In the genomic region with DNA sequence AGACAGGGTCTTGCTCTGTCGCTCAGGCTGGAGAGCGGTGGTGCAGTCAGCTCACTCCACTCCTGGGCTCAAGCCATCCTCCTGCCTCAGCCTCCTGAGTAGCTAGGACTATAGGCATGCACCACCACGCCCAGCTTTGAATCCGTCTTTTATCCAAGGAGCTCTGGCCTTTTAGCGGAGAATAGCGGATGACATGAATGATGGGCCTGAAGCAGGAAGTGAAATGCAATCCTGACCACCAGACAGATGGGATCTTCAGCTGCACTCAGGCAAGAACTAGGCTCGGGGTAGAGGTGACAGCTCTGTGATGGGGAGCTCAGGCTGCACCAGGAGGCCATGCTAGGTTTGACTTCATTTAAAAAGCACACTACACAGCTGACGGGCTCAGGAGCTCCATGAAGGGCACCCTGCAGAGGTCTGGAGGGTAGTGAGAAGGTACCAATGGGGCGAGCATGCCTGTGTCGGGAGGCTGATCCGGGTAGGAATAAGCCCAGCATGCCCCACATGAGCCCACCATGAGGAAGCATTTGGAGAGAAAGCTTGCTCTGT, we compare ENCODE assay signal across 13 cellular contexts. TPM values are rescaled to one million over a fixed set of nuclear protein-coding genes. Genes with fewer than 3 reads are reported as not detected.
DNase-seq lines count a peak whose midpoint lies in the region; ATAC-seq and TF ChIP-seq lines count a peak whose summit lies in the region.
"Had no signal": no experiment of that assay in that cellular context is flagged by ENCODE, and none has a peak within 500 bp of the region (broad histone marks: within the 10 kb centered on the region; RNA-seq: fewer than 3 reads in every experiment).

No MANE protein-coding gene starts in this region.

- H3K27me3 ChIP-seq in SK-N-SH (ENCODE audit: insufficient read depth) (no peaks in the 10 kb centered on the region), liver (ENCODE audit: control insufficient read depth in 4 of 4, insufficient read depth in 4 of 4, low read length in 3 of 4) (no peaks in the 10 kb centered on the region)
- H3K27me3 ChIP-seq: BLaER1 had no signal

- H3K36me3 ChIP-seq in SK-N-SH (replicated peaks in 1 of 2; ENCODE audit: control insufficient read depth in 1 of 2, insufficient read depth in 2 of 2, low read length in 1 of 2) (peaks cover 6 to 42% of the 10 kb centered on the region in 2 experiments), liver (ENCODE audit: control insufficient read depth in 4 of 4, insufficient read depth in 3 of 4, low read depth in 1 of 4, low read length in 3 of 4) (peaks cover 6 to 12% (median 9%) of the 10 kb centered on the region in 4 donors)

- H4K20me1 ChIP-seq in SK-N-SH (ENCODE audit: insufficient read depth) = no peaks in the 10 kb centered on the region

- no peak for TF ChIP-seq EP300 in SK-N-SH (IDR thresholded peaks at IDR 0.05; ENCODE audit: borderline replicate concordance in 1 of 2, low read depth in 1 of 2, low read length in 1 of 2)

- no peaks in the 10 kb centered on the region for H3K27me3 Mint-ChIP-seq in T-helper 17 cell
- no peaks in the 10 kb centered on the region for H3K27me3 Mint-ChIP-seq in stimulated activated memory B cell treated with anti-CD40 and anti-IgM and Interleukin-4, amounts not matched to agents 10 μg/mL and 1 μg/mL and 100 μg/mL, for 72 hours

- H3K4me1 Mint-ChIP-seq in T-helper 17 cell = peaks cover 36% of the 10 kb centered on the region
- H3K4me1 Mint-ChIP-seq in stimulated activated memory B cell treated with anti-CD40 and anti-IgM and Interleukin-4, amounts not matched to agents 10 μg/mL and 1 μg/mL and 100 μg/mL, for 72 hours = peaks cover 10% of the 10 kb centered on the region
- H3K4me1 Mint-ChIP-seq: GM23338 had no signal

- H3K36me3 Mint-ChIP-seq in T-helper 17 cell (ENCODE audit: low read depth) = peaks cover 4% of the 10 kb centered on the region
- H3K36me3 Mint-ChIP-seq in stimulated activated memory B cell treated with anti-CD40 and anti-IgM and Interleukin-4, amounts not matched to agents 10 μg/mL and 1 μg/mL and 100 μg/mL, for 72 hours = peaks cover 62% of the 10 kb centered on the region

- H3K4me3 Mint-ChIP-seq in T-helper 17 cell = peak overlapping the region; percentile 39
- H3K4me3 Mint-ChIP-seq in stimulated activated memory B cell treated with anti-CD40 and anti-IgM and Interleukin-4, amounts not matched to agents 10 μg/mL and 1 μg/mL and 100 μg/mL, for 72 hours = no peak overlapping the region
- H3K4me3 Mint-ChIP-seq: GM23338 had no signal

- no peak for TF ChIP-seq RAD21 in SK-N-SH (IDR thresholded peaks at IDR 0.05; ENCODE audit: low read length)
- no peak for TF ChIP-seq RAD21 in liver (IDR thresholded peaks at IDR 0.05)

- peak overlapping the region; percentile 82 for H3K27ac Mint-ChIP-seq in T-helper 17 cell
- peak overlapping the region; percentile 28 for H3K27ac Mint-ChIP-seq in stimulated activated memory B cell treated with anti-CD40 and anti-IgM and Interleukin-4, amounts not matched to agents 10 μg/mL and 1 μg/mL and 100 μg/mL, for 72 hours
- H3K27ac Mint-ChIP-seq: GM23338 had no signal

- CTCF ChIA-PET in SK-N-SH (lab: Yijun Ruan, JAX) = interaction anchor here (0.9 kb wide), 1 partner anchor 10 kb away, joined by 3 read pairs; no protein-coding TSS in a partner anchor

- 100% methylated on average over 11 of the region's 11 CpGs for WGBS in SK-N-SH (ENCODE audit: low lambda C conversion rate)
- WGBS in liver = 96% methylated on average over 11 of the region's 11 CpGs

- H3K4me2 ChIP-seq in SK-N-SH = no peak overlapping the region
- H3K4me2 ChIP-seq: BLaER1, GM23338 had no signal

- POLR2A ChIA-PET in SK-N-SH (lab: Yijun Ruan, JAX) = no interaction called here

- no peaks in the 10 kb centered on the region for H3K79me2 ChIP-seq in SK-N-SH (ENCODE audit: insufficient read depth)

- peaks cover 2% of the 10 kb centered on the region for H3F3A ChIP-seq in SK-N-SH (replicated peaks; ENCODE audit: insufficient read depth)

- no peaks in the 10 kb centered on the region for H3K9me3 Mint-ChIP-seq in stimulated activated memory B cell treated with anti-CD40 and anti-IgM and Interleukin-4, amounts not matched to agents 10 μg/mL and 1 μg/mL and 100 μg/mL, for 72 hours
- H3K9me3 Mint-ChIP-seq: GM23338 had no signal

- no peaks in the 10 kb centered on the region for H3K9me2 ChIP-seq in SK-N-SH

- ATAC-seq in SK-N-SH treated with all-trans-retinoic acid at 6 μM for 48 hours (no peak), T-helper 17 cell (no peak)
- no peak for ATAC-seq in stimulated activated memory B cell treated with anti-CD40 and anti-IgM and Interleukin-4, amounts not matched to agents 10 μg/mL and 1 μg/mL and 100 μg/mL, for 72 hours
- ATAC-seq: GM23338 had no signal

- H3K9me3 ChIP-seq in SK-N-SH (no peaks in the 10 kb centered on the region), T-helper 17 cell (ENCODE audit: control insufficient read depth, low read length, poor library complexity, severe bottlenecking) (no peaks in the 10 kb centered on the region), liver (ENCODE audit: control insufficient read depth in 4 of 4, low read length in 3 of 4) (no peaks in the 10 kb centered on the region)
- H3K9me3 ChIP-seq: BLaER1 had no signal

- DNase-seq in SK-N-SH (no peak), T-helper 17 cell (no peak), iPS-NIHi7 (ENCODE audit: extremely low spot score) (no peak), ureter (ENCODE audit: low spot score) (no peak)
- no peak for DNase-seq in stimulated activated naive CD4-positive, alpha-beta T cell treated with Interleukin-2 at 50 U/mL for 16 hours (lab: John Stamatoyannopoulos, UW)
- DNase-seq: NCI-H1048, SHP77 had no signal

- H2AFZ ChIP-seq in SK-N-SH (ENCODE audit: low read depth) = no peak overlapping the region
- H2AFZ ChIP-seq: GM23338 had no signal

- H3K9ac ChIP-seq in SK-N-SH = no peak overlapping the region
- no peak overlapping the region for H3K9ac ChIP-seq in liver (ENCODE audit: low read depth in 1 of 2, low read length in 2 of 2)
- H3K9ac ChIP-seq: BLaER1 had no signal

- no peak for TF ChIP-seq CTCF in SK-N-SH (IDR thresholded peaks at IDR 0.05)
- TF ChIP-seq CTCF in liver (IDR thresholded peaks at IDR 0.05; ENCODE audit: low read depth, low read length, missing input control) = no peak

- H3K27ac ChIP-seq in SK-N-SH (ENCODE audit: low read depth in 2 of 2, low read length in 1 of 2) = no peak overlapping the region
- peak overlapping the region; percentile 85 to 87 for H3K27ac ChIP-seq in liver (ENCODE audit: low read depth in 1 of 2, low read length in 2 of 2)
- H3K27ac ChIP-seq: 22Rv1, BLaER1 had no signal

- H3K4me3 ChIP-seq in SK-N-SH (ENCODE audit: low read depth in 2 of 2, low read length in 1 of 2) (no peak overlapping the region), liver (ENCODE audit: low read depth in 1 of 3, low read length in 3 of 3) (no peak overlapping the region)
- H3K4me3 ChIP-seq: BLaER1, GM23338 had no signal

- H3K4me1 ChIP-seq in SK-N-SH (ENCODE audit: control insufficient read depth in 1 of 2, insufficient read depth in 2 of 2, low read depth in 1 of 2, low read length in 1 of 2) = no peaks in the 10 kb centered on the region
- peaks cover 16 to 35% (median 25%) of the 10 kb centered on the region in 4 donors for H3K4me1 ChIP-seq in liver (ENCODE audit: control insufficient read depth in 4 of 4, insufficient read depth in 4 of 4, low read length in 3 of 4)

TF ChIP-seq in SK-N-SH, 30 proteins besides CTCF, POLR2A, EP300 and RAD21:
- no peak for TF ChIP-seq FOXM1 (IDR thresholded peaks at IDR 0.05; ENCODE audit: low read depth)
- no peak for TF ChIP-seq CHD2 (IDR thresholded peaks at IDR 0.05; ENCODE audit: low read length, partially characterized antibody)
- TF ChIP-seq POLR2AphosphoS5 (IDR thresholded peaks at IDR 0.05; ENCODE audit: low read depth, low read length) = 0 out of 2 replicates have a peak, but pooled peaks have one; percentile 10
- no peak for TF ChIP-seq MEF2A (IDR thresholded peaks at IDR 0.05; ENCODE audit: borderline replicate concordance, low read depth)
TF ChIP-seq in SK-N-SH: peak in this region for 1.

TF ChIP-seq in SK-N-SH treated with all-trans-retinoic acid at 6 μM for 48 hours, 23 proteins besides CTCF, POLR2A, EP300 and RAD21:
- no peak for TF ChIP-seq CSDC2 (CRISPR knock-in tag; IDR thresholded peaks at IDR 0.05)
- no peak for TF ChIP-seq ZC3H10 (CRISPR knock-in tag; IDR thresholded peaks at IDR 0.05)
- TF ChIP-seq TOX (CRISPR knock-in tag; IDR thresholded peaks at IDR 0.05; ENCODE audit: borderline replicate concordance) = no peak
- no peak for TF ChIP-seq ZNF8 (CRISPR knock-in tag; IDR thresholded peaks at IDR 0.05)
- no peak for TF ChIP-seq ZFP30 (CRISPR knock-in tag; IDR thresholded peaks at IDR 0.05)
- TF ChIP-seq ZNF70 (CRISPR knock-in tag; IDR thresholded peaks at IDR 0.05) = no peak

TF ChIP-seq in liver, 16 proteins besides CTCF, POLR2A, EP300 and RAD21:
- TF ChIP-seq ZBTB33 (IDR thresholded peaks at IDR 0.05) (no peak), RXRA (IDR thresholded peaks at IDR 0.05) (no peak), YY1 (IDR thresholded peaks at IDR 0.05) (no peak), FOXA2 (IDR thresholded peaks at IDR 0.05) (no peak), HNF4A (conservative IDR thresholded peaks at IDR 0.05) (no peak), EGR1 (IDR thresholded peaks at IDR 0.05; ENCODE audit: low read depth in 2 of 2) (no peak)

RNA-seq across cellular contexts. Expression of gene POLR1E, which starts 21.9 kb away (rescaled TPM):
- polyA plus RNA-seq in SK-N-SH (2012; rRNA removed) (38.8 and 42.1 TPM in 2 replicates), liver (10 to 100 TPM in 1 of 2 donors, 1 to 10 TPM in 1; 4.9 to 13.3 TPM)
- 41.5 and 42.1 TPM in 2 replicates for polyA plus RNA-seq in SK-N-SH (2012; cell fraction: cytosol; rRNA removed)
- polyA plus RNA-seq in SK-N-SH (2012; cell fraction: nucleus; rRNA removed) = 15.6 and 21.9 TPM in 2 replicates
- total RNA-seq in T-helper 17 cell (10 to 100 TPM; 28.6 to 38.3 TPM), liver (10 to 100 TPM; 15.5 to 25.5 TPM), ureter (27.5 TPM)

RNA-seq across cellular contexts. Expression of gene ZBTB5, which starts 42.4 kb away (rescaled TPM):
- polyA plus RNA-seq in SK-N-SH (2012; rRNA removed) = 6.3 and 9.6 TPM in 2 replicates
- polyA plus RNA-seq in SK-N-SH (2012; cell fraction: cytosol; rRNA removed) = 4.8 and 5.8 TPM in 2 replicates
- 13.3 and 18.3 TPM in 2 replicates for polyA plus RNA-seq in SK-N-SH (2012; cell fraction: nucleus; rRNA removed)
- 10 to 100 TPM; 13.9 to 16.5 TPM for total RNA-seq in T-helper 17 cell
- 1 to 10 TPM; 9.3 to 9.4 TPM for total RNA-seq in liver
- polyA plus RNA-seq in liver = 1 to 10 TPM; 2.4 to 3.6 TPM
- total RNA-seq in ureter = 12.6 TPM

Comparison
In these comparisons a context has a peak if more than half of its experiments do, and no peak if none do; other contexts are left out.
1. H3K27ac ChIP-seq: peak in liver (2 of 2); none in SK-N-SH (0 of 2).